Comparison of ENCODE assay signal across 28 cellular contexts in the genomic region with DNA sequence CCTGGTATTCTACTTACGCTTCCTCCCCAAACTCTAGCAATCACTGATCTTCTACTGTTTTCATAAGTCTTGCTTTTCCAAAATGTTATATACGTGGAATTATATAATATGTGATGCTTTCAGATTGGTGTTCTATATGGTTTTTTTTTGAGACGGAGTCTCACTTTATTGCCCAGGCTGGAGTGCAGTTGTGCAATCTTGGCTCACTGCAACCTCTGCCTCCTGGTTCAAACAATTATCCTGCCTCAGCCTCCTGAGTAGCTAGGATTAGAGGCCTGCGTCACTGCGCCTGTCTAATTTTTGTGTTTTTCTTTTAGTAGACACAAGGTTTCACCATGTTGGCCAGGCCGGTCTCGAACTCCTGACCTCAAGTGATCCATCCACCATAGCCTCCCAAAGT.
"Had no signal": no experiment of that assay in that cellular context is flagged by ENCODE, and none has a peak within 500 bp of the region (broad histone marks: within the 10 kb centered on the region; RNA-seq: fewer than 3 reads in every experiment).

No MANE protein-coding gene starts in this region.

- H3K36me3 Mint-ChIP-seq: mesothelial cell of epicardium, natural killer cell, neural progenitor cell had no signal

- H3K4me3 ChIP-seq: left lung, lung, neural progenitor cell, right atrium auricular region, skin epidermis, stomach, testis, thyroid gland, transverse colon, upper lobe of left lung, vagina had no signal

- H3K27me3 ChIP-seq: neural progenitor cell, neutrophil, right atrium auricular region, testis, thyroid gland, transverse colon, upper lobe of left lung, vagina had no signal

- H3K9me3 ChIP-seq: left lung, neutrophil, right atrium auricular region, stomach, testis, thyroid gland, transverse colon, upper lobe of left lung, vagina had no signal

- DNase-seq: hypothalamus; islet precursor cell; kidney glomerular epithelial cell; left colon; left lung; mesendoderm; naive B cell; natural killer cell; nephron progenitor cell; occipital lobe; stimulated activated CD4-positive, alpha-beta T cell treated with anti-CD3 and anti-CD28 coated beads, Interleukin-4, amount 100 ng/mL, for 24 hours; stimulated activated naive CD8-positive, alpha-beta T cell treated with anti-CD3 and anti-CD28 coated beads, Interleukin-15, Interleukin-2, amounts not matched to agents 100 U/mL and 50 U/mL, for 24 hours; stomach; testis; thyroid gland; transverse colon; upper lobe of left lung had no signal

- H3K4me3 Mint-ChIP-seq: mesothelial cell of epicardium; naive B cell; natural killer cell; nephron progenitor cell; neural progenitor cell; stimulated activated memory B cell treated with anti-CD40 and anti-IgM and Interleukin-4, amounts not matched to agents 10 μg/mL and 1 μg/mL and 100 μg/mL, for 72 hours had no signal

- ATAC-seq: left colon; left lung; natural killer cell; sciatic nerve; stimulated activated memory B cell treated with anti-CD40 and anti-IgM and Interleukin-4, amounts not matched to agents 10 μg/mL and 1 μg/mL and 100 μg/mL, for 72 hours; stimulated activated naive CD8-positive, alpha-beta T cell treated with anti-CD3 and anti-CD28 coated beads, Interleukin-15, Interleukin-2, amounts not matched to agents 100 U/mL and 50 U/mL, for 24 hours had no signal

- H3K9ac ChIP-seq: neural progenitor cell, parathyroid adenoma had no signal

- H3K27ac Mint-ChIP-seq: mesothelial cell of epicardium; natural killer cell; nephron progenitor cell; neural progenitor cell; progenitor cell of endocrine pancreas; stimulated activated memory B cell treated with anti-CD40 and anti-IgM and Interleukin-4, amounts not matched to agents 10 μg/mL and 1 μg/mL and 100 μg/mL, for 72 hours had no signal

- H3K27me3 Mint-ChIP-seq: naive B cell; stimulated activated memory B cell treated with anti-CD40 and anti-IgM and Interleukin-4, amounts not matched to agents 10 μg/mL and 1 μg/mL and 100 μg/mL, for 72 hours had no signal

- H3K4me1 ChIP-seq: left lung, parathyroid adenoma, right atrium auricular region, stomach, testis, thyroid gland, transverse colon, upper lobe of left lung, vagina had no signal

- H3K36me3 ChIP-seq: neural progenitor cell, neutrophil, right atrium auricular region, thyroid gland, transverse colon, vagina had no signal

- H3K27ac ChIP-seq: left lung, neural progenitor cell, neutrophil, parathyroid adenoma, right atrium auricular region, skin epidermis, stomach, testis, thyroid gland, transverse colon, upper lobe of left lung, vagina had no signal

- H3K9me3 Mint-ChIP-seq: mesothelial cell of epicardium; naive B cell; natural killer cell; nephron progenitor cell; neural progenitor cell; stimulated activated memory B cell treated with anti-CD40 and anti-IgM and Interleukin-4, amounts not matched to agents 10 μg/mL and 1 μg/mL and 100 μg/mL, for 72 hours had no signal

- H3K4me1 Mint-ChIP-seq: mesothelial cell of epicardium; natural killer cell; stimulated activated memory B cell treated with anti-CD40 and anti-IgM and Interleukin-4, amounts not matched to agents 10 μg/mL and 1 μg/mL and 100 μg/mL, for 72 hours had no signal
